In genomic region chr6:13973422-13973821, GRCh38 we compare ENCODE assay signal across 1 cellular context. TPM values are rescaled to one million over a fixed set of nuclear protein-coding genes. Genes with fewer than 3 reads are reported as not detected.
"Had no signal": no experiment of that assay in that cellular context is flagged by ENCODE, and none has a peak within 500 bp of the region (broad histone marks: within the 10 kb centered on the region; RNA-seq: fewer than 3 reads in every experiment).

No MANE protein-coding gene starts in this region.

RNA-seq across cellular contexts. Expression of gene RNF182, which starts 48.7 kb away (rescaled TPM):
- total RNA-seq: colonic mucosa had no signal
